In the genomic region with DNA sequence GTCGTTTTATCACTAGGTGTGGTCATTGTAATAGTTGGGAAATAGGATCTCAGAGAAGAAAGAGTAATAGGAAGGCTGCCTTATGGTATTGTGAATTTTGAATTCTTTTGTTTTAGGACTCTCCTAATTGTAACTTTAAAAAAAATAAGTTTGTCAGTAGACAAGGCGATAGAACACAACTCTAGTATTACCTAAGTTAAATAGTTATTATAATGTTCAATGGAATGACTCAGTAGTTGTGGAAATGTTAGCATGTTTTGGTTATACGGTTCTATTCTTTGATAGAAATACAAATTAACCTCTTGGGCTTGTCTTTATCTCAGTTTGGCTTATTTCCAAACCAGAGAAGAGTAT, we compare ENCODE assay signal across 15 cellular contexts. TPM values are rescaled to one million over a fixed set of nuclear protein-coding genes. Genes with fewer than 3 reads are reported as not detected.
DNase-seq lines count a peak whose midpoint lies in the region; ATAC-seq and TF ChIP-seq lines count a peak whose summit lies in the region.
"Had no signal": no experiment of that assay in that cellular context is flagged by ENCODE, and none has a peak within 500 bp of the region (broad histone marks: within the 10 kb centered on the region; RNA-seq: fewer than 3 reads in every experiment).

No MANE protein-coding gene starts in this region.

- CTCF ChIA-PET in CD4-positive, alpha-beta T cell (lab: Charles Lee), result no interaction called here

- intact Hi-C loops in CD4-positive, alpha-beta T cell (cut with DNase I, micrococcal nuclease), result no loop called here
- intact Hi-C loops in activated T-helper 2 cell treated with anti-CD3 and anti-CD28 coated beads, Interferon-gamma antibody, Interleukin-2, Interleukin-4, amounts not matched to agents 10 μg/mL and 5 μg/mL and 100 μg/mL, durations not matched to agents 14 hours and 24 hours and 36 hours (cut with micrococcal nuclease), result no loop called here

- no peak overlapping the region for H3K27ac ChIP-seq in CD4-positive, alpha-beta T cell (ENCODE audit: low read depth, low read length)
- H3K27ac ChIP-seq in iPS-20b (ENCODE audit: low read length), result no peak overlapping the region
- H3K27ac ChIP-seq in WERI-Rb-1, result no peak overlapping the region
- no peak overlapping the region for H3K27ac ChIP-seq in substantia nigra (ENCODE audit: low read depth, low read length, poor library complexity, severe bottlenecking)
- H3K27ac ChIP-seq: BLaER1 treated with 17β-estradiol and CSF1 and Interleukin-3, amounts not matched to agents 10 nM and 100 nM had no signal

- no peak for ATAC-seq in CD4-positive, alpha-beta T cell (ENCODE audit: poor library complexity)
- ATAC-seq in GM19324 (IDR thresholded peaks at IDR 0.05; ENCODE audit: low FRiP score, unreplicated experiment), result no peak

- H3K9me3 Mint-ChIP-seq in CD4-positive, alpha-beta T cell, result no peaks in the 10 kb centered on the region
- H3K9me3 Mint-ChIP-seq in activated T-helper 2 cell treated with anti-CD3 and anti-CD28 coated beads, Interferon-gamma antibody, Interleukin-2, Interleukin-4, amounts not matched to agents 10 μg/mL and 5 μg/mL and 100 μg/mL, durations not matched to agents 14 hours and 24 hours and 36 hours, result no peaks in the 10 kb centered on the region

- no peak for TF ChIP-seq CTCF in CD4-positive, alpha-beta T cell (IDR thresholded peaks at IDR 0.05)
- no peak for TF ChIP-seq CTCF in WERI-Rb-1 (IDR thresholded peaks at IDR 0.05; ENCODE audit: low read depth, low read length)

- H3K4me3 ChIP-seq in iPS-20b (ENCODE audit: low read length) (peak overlapping the region; percentile 65), WERI-Rb-1 (ENCODE audit: low read depth, low read length) (no peak overlapping the region)
- H3K4me3 ChIP-seq: BLaER1 treated with 17β-estradiol and CSF1 and Interleukin-3, amounts not matched to agents 10 nM and 100 nM had no signal

- peak overlapping the region; percentile 68; the same call in 1 of the 2 replicates for H3K9ac ChIP-seq in ES-I3 (ENCODE audit: low read depth, low read length)
- peak overlapping the region; percentile 62; the same call in 1 of the 2 replicates for H3K9ac ChIP-seq in iPS-20b (ENCODE audit: low read depth, low read length)
- H3K9ac ChIP-seq: BLaER1 treated with 17β-estradiol and CSF1 and Interleukin-3, amounts not matched to agents 10 nM and 100 nM had no signal

- H3K9me3 ChIP-seq in CD4-positive, alpha-beta T cell (ENCODE audit: control insufficient read depth, low read length), result no peaks in the 10 kb centered on the region
- H3K9me3 ChIP-seq in ES-I3 (ENCODE audit: control insufficient read depth, insufficient read depth, low read length), result no peaks in the 10 kb centered on the region
- no peaks in the 10 kb centered on the region for H3K9me3 ChIP-seq in iPS-20b (ENCODE audit: insufficient read depth, low read depth, low read length)
- no peaks in the 10 kb centered on the region for H3K9me3 ChIP-seq in WERI-Rb-1 (ENCODE audit: severe bottlenecking)

- H3K4me1 Mint-ChIP-seq in CD4-positive, alpha-beta T cell (ENCODE audit: low read depth), result peaks cover 11% of the 10 kb centered on the region
- H3K4me1 Mint-ChIP-seq in activated T-helper 2 cell treated with anti-CD3 and anti-CD28 coated beads, Interferon-gamma antibody, Interleukin-2, Interleukin-4, amounts not matched to agents 10 μg/mL and 5 μg/mL and 100 μg/mL, durations not matched to agents 14 hours and 24 hours and 36 hours (ENCODE audit: low read depth), result peaks cover 6% of the 10 kb centered on the region

- H3K36me3 ChIP-seq in ES-I3 (ENCODE audit: insufficient read depth, low read length), result no peaks in the 10 kb centered on the region
- peaks cover 6% of the 10 kb centered on the region; the same call in 1 of the 2 replicates for H3K36me3 ChIP-seq in iPS-20b (ENCODE audit: insufficient read depth, low read depth, low read length)
- H3K36me3 ChIP-seq in WERI-Rb-1, result no peaks in the 10 kb centered on the region
- H3K36me3 ChIP-seq: BLaER1 treated with 17β-estradiol and CSF1 and Interleukin-3, amounts not matched to agents 10 nM and 100 nM had no signal

- H3K4me3 Mint-ChIP-seq in CD4-positive, alpha-beta T cell, result peak overlapping the region; percentile 70
- H3K4me3 Mint-ChIP-seq in activated T-helper 2 cell treated with anti-CD3 and anti-CD28 coated beads, Interferon-gamma antibody, Interleukin-2, Interleukin-4, amounts not matched to agents 10 μg/mL and 5 μg/mL and 100 μg/mL, durations not matched to agents 14 hours and 24 hours and 36 hours (ENCODE audit: low read depth), result peak overlapping the region; percentile 76

- H3K27ac Mint-ChIP-seq in CD4-positive, alpha-beta T cell, result no peak overlapping the region
- H3K27ac Mint-ChIP-seq in activated T-helper 2 cell treated with anti-CD3 and anti-CD28 coated beads, Interferon-gamma antibody, Interleukin-2, Interleukin-4, amounts not matched to agents 10 μg/mL and 5 μg/mL and 100 μg/mL, durations not matched to agents 14 hours and 24 hours and 36 hours, result no peak overlapping the region

- DNase-seq in CD4-positive, alpha-beta T cell, result no peak
- DNase-seq in activated T-helper 2 cell treated with anti-CD3 and anti-CD28 coated beads, Interferon-gamma antibody, Interleukin-2, Interleukin-4, amounts not matched to agents 10 μg/mL and 5 μg/mL and 100 μg/mL, durations not matched to agents 14 hours and 24 hours and 36 hours (ENCODE audit: low spot score), result no peak
- DNase-seq in DMS153 (lab: John Stamatoyannopoulos, UW) (no peak), WERI-Rb-1 (no peak), substantia nigra (lab: John Stamatoyannopoulos, UW) (no peak)
- DNase-seq: activated CD4-positive, CD25-positive, alpha-beta regulatory T cell treated with anti-CD3 and anti-CD28 coated beads, Interleukin-2, amount 50 U/mL, for 72 hours; activated effector memory CD4-positive, alpha-beta T cell treated with anti-CD3 and anti-CD28 coated beads, Interleukin-2, amount 50 U/mL, for 16 hours; midbrain; NCI-H187 treated with DMSO at 0.1 percent for 48 hours; posterior cingulate gyrus had no signal

- peaks cover 76% of the 10 kb centered on the region for H3K27me3 Mint-ChIP-seq in CD4-positive, alpha-beta T cell
- H3K27me3 Mint-ChIP-seq in activated T-helper 2 cell treated with anti-CD3 and anti-CD28 coated beads, Interferon-gamma antibody, Interleukin-2, Interleukin-4, amounts not matched to agents 10 μg/mL and 5 μg/mL and 100 μg/mL, durations not matched to agents 14 hours and 24 hours and 36 hours (ENCODE audit: low read depth), result peaks cover 60% of the 10 kb centered on the region

- H3K27me3 ChIP-seq in CD4-positive, alpha-beta T cell (ENCODE audit: control insufficient read depth, insufficient read depth, low read length), result peaks cover 52% of the 10 kb centered on the region
- H3K27me3 ChIP-seq in iPS-20b (ENCODE audit: insufficient read depth, low read length), result peaks cover 51% of the 10 kb centered on the region
- peaks cover 83% of the 10 kb centered on the region for H3K27me3 ChIP-seq in WERI-Rb-1 (ENCODE audit: insufficient read depth, low read depth, severe bottlenecking)
- H3K27me3 ChIP-seq: BLaER1 treated with 17β-estradiol and CSF1 and Interleukin-3, amounts not matched to agents 10 nM and 100 nM had no signal

- POLR2A ChIA-PET in CD4-positive, alpha-beta T cell (lab: Charles Lee), result no interaction called here

- H3K4me1 ChIP-seq in ES-I3 (ENCODE audit: insufficient read depth, low read length) (peaks cover 11% of the 10 kb centered on the region; the same call in 1 of the 2 replicates), iPS-20b (ENCODE audit: insufficient read depth, low read length) (peaks cover 29% of the 10 kb centered on the region)

- H3K36me3 Mint-ChIP-seq in CD4-positive, alpha-beta T cell (ENCODE audit: low read depth), result no peaks in the 10 kb centered on the region
- H3K36me3 Mint-ChIP-seq in activated T-helper 2 cell treated with anti-CD3 and anti-CD28 coated beads, Interferon-gamma antibody, Interleukin-2, Interleukin-4, amounts not matched to agents 10 μg/mL and 5 μg/mL and 100 μg/mL, durations not matched to agents 14 hours and 24 hours and 36 hours (ENCODE audit: low read depth), result peaks cover 5% of the 10 kb centered on the region

RNA-seq across cellular contexts. Expression of a gene that starts 1.4 kb away (rescaled TPM):
- under 1 TPM in 1 of 2 experiments, not detected in 1; 0.11 TPM for total RNA-seq in CD4-positive, alpha-beta T cell
- total RNA-seq in activated T-helper 2 cell treated with anti-CD3 and anti-CD28 coated beads, Interferon-gamma antibody, Interleukin-2, Interleukin-4, amounts not matched to agents 10 μg/mL and 5 μg/mL and 100 μg/mL, durations not matched to agents 14 hours and 24 hours and 36 hours, result 2.0 and 3.7 TPM in 2 replicates
- total RNA-seq: HT-29 had no signal
